Comparison of ENCODE assay signal across 8 cellular contexts in the genomic region with DNA sequence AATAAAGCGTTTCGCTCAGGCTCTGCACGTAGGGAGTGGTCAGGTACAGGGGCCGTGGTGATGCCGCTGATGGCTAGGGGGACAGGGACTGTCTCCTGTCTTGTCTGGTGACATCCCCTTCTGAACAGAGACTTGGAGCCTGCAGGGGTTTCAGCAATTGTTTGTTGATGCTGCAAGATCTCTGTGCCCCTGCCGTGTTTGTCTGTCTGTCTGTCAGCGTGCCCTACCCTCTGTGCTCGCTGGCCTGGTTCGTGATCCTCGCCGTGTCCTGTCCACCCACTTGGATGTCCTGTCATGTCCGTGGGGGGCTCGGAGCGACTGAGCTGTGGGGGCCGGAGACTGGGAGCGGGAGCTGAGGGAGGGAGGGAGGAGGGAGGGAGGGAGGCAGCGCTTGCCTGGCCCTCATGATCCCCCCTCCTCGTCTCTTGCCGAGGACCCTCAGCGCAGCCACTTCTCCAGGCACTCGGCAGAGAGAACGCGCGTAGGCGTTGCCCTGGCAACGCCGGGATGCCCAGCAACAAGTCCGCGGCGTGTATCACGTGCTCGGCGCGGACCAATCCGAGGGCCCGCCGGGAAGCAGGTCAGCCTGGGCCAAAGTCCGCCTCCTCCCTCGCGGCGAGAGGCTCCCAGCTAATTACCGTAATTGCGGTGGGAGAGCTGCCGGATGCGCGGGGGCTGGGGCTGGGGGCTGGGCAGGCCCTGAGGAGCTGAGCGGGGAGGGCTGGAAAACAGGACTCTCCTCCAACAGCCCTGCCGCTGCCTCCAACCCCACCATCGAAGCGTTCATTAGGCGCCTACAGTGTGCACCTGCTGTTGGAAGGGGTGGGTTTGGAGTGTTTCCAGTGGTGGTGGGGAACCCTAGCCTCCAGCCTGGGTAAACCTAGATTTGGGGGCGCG. TPM values are rescaled to one million over a fixed set of nuclear protein-coding genes. Genes with fewer than 3 reads are reported as not detected.
A peak's percentile ranks its signal among the peaks of the same experiment; 100 is the strongest.
DNase-seq lines count a peak whose midpoint lies in the region; ATAC-seq lines count a peak whose summit lies in the region.

No MANE protein-coding gene starts in this region.

- peaks cover 11% of the 10 kb centered on the region for H3K4me1 ChIP-seq in CD8-positive, alpha-beta memory T cell (ENCODE audit: insufficient read depth, low read length)

- H3K4me1 Mint-ChIP-seq in CD8-positive, alpha-beta memory T cell: peaks cover 4 to 13% (median 8%) of the 10 kb centered on the region in 3 donors
- H3K4me1 Mint-ChIP-seq in central memory CD8-positive, alpha-beta T cell: no peaks in the 10 kb centered on the region

- POLR2A ChIA-PET in CD8-positive, alpha-beta memory T cell (lab: Charles Lee): no interaction called here

- no peaks in the 10 kb centered on the region for H3K36me3 ChIP-seq in CD8-positive, alpha-beta memory T cell (ENCODE audit: insufficient read depth, low read length)

- DNase-seq in CD8-positive, alpha-beta memory T cell: peak; percentile 27 to 66 (median 52)
- peak; percentile 86 for DNase-seq in NCI-H226
- DNase-seq in activated CD4-positive, CD25-positive, alpha-beta regulatory T cell treated with anti-CD3 and anti-CD28 coated beads, Interleukin-2, amount 50 U/mL, for 72 hours: peak; percentile 81
- DNase-seq in central memory CD8-positive, alpha-beta T cell (ENCODE audit: low spot score in 2 of 2): peak; percentile 22 to 27
- peak; percentile 87 for DNase-seq in inferior parietal cortex (ENCODE audit: extremely low spot score)

- H3K27me3 Mint-ChIP-seq in CD8-positive, alpha-beta memory T cell: peaks cover 24 to 58% of the 10 kb centered on the region in 2 donors
- peaks cover 51% of the 10 kb centered on the region for H3K27me3 Mint-ChIP-seq in central memory CD8-positive, alpha-beta T cell

- peak overlapping the region; percentile 34 for H3K4me3 ChIP-seq in CD8-positive, alpha-beta memory T cell (ENCODE audit: low read length)
- peak overlapping the region in 4 of 7 experiments; percentile 5 to 20 (median 16) for H3K4me3 ChIP-seq in skin epidermis

- H3K4me3 Mint-ChIP-seq in CD8-positive, alpha-beta memory T cell: peak overlapping the region in 6 of 7 donors; percentile 47 to 78 (median 63)
- H3K4me3 Mint-ChIP-seq in central memory CD8-positive, alpha-beta T cell: peak overlapping the region; percentile 61

- H3K9me3 ChIP-seq in CD8-positive, alpha-beta memory T cell (ENCODE audit: low read length): no peaks in the 10 kb centered on the region

- H3K36me3 Mint-ChIP-seq in CD8-positive, alpha-beta memory T cell: no peaks in the 10 kb centered on the region
- no peaks in the 10 kb centered on the region for H3K36me3 Mint-ChIP-seq in central memory CD8-positive, alpha-beta T cell (ENCODE audit: insufficient read depth)

- ATAC-seq in HG02642 (IDR thresholded peaks at IDR 0.05; ENCODE audit: poor library complexity, unreplicated experiment) (peak; percentile 77), GM18870 (IDR thresholded peaks at IDR 0.05; ENCODE audit: unreplicated experiment) (no peak)
- ATAC-seq in central memory CD8-positive, alpha-beta T cell (replicated peaks; ENCODE audit: extremely low read depth, poor library complexity, severe bottlenecking): peak; percentile 73

- H3K27ac ChIP-seq in CD8-positive, alpha-beta memory T cell (ENCODE audit: low read depth, low read length): no peak overlapping the region
- H3K27ac ChIP-seq in skin epidermis: no peak overlapping the region

- H3K27ac Mint-ChIP-seq in CD8-positive, alpha-beta memory T cell: peak overlapping the region in 4 of 8 donors; percentile 7 to 79 (median 68)
- no peak overlapping the region for H3K27ac Mint-ChIP-seq in central memory CD8-positive, alpha-beta T cell (ENCODE audit: low read depth)

- peaks cover 17% of the 10 kb centered on the region for H3K27me3 ChIP-seq in CD8-positive, alpha-beta memory T cell (ENCODE audit: insufficient read depth, low read length, poor library complexity, severe bottlenecking)

- CTCF ChIA-PET in CD8-positive, alpha-beta memory T cell (lab: Charles Lee): interaction anchor here (1.0 kb wide), 1 partner anchor 32 kb away, joined by 3 read pairs; the partner anchor contains the start of gene FEM1A

- H3K9me3 Mint-ChIP-seq in CD8-positive, alpha-beta memory T cell: peaks cover 0 to 4% (median 0%) of the 10 kb centered on the region in 5 donors
- H3K9me3 Mint-ChIP-seq in central memory CD8-positive, alpha-beta T cell: no peaks in the 10 kb centered on the region

RNA-seq across cellular contexts. Expression of gene FEM1A, which starts 31.9 kb away (rescaled TPM):
- total RNA-seq in CD8-positive, alpha-beta memory T cell: 10 to 100 TPM; 25.5 to 26.0 TPM
- 4.3 TPM for polyA plus RNA-seq in CD8-positive, alpha-beta memory T cell

RNA-seq across cellular contexts. Expression of gene DPP9, which starts 36.0 kb away (rescaled TPM):
- total RNA-seq in CD8-positive, alpha-beta memory T cell: 100 to 1,000 TPM; 105 TPM
- polyA plus RNA-seq in CD8-positive, alpha-beta memory T cell: 32.1 TPM

Comparison
In these comparisons a context has a peak if more than half of its experiments do, and no peak if none do; other contexts are left out.
1. DNase-seq: peak in every context shown above with its lines; median percentile 87 in inferior parietal cortex; 86 in NCI-H226; 81 in activated CD4-positive, CD25-positive, alpha-beta regulatory T cell treated with anti-CD3 and anti-CD28 coated beads, Interleukin-2, amount 50 U/mL, for 72 hours; 52 in CD8-positive, alpha-beta memory T cell; 24 in central memory CD8-positive, alpha-beta T cell.